ENCODE assay signal across 11 cellular contexts in the genomic region with DNA sequence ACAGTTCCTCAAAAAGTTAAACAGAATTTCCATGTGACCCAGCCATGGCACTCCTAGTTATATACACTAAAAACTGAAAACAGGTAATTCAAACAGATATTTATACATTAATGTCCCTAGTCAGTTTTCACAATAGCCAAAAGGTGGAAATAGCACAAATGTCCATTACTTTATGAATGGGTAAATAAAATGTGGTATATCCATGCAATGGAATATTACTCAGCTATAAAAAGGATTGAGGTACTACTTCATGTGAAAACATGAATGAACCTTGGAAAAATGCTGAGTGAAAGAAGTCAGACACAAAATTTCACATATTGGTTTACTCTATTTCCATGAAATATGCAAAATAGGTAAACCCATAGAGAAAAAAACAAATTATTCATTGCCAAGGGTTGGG.
"Had no signal": no experiment of that assay in that cellular context is flagged by ENCODE, and none has a peak within 500 bp of the region (broad histone marks: within the 10 kb centered on the region; RNA-seq: fewer than 3 reads in every experiment).

No MANE protein-coding gene starts in this region.

- DNase-seq: GM23248, GOT3, H7, H9, HCEC 1CT, HFFc6 had no signal

- ATAC-seq: GM23338, HCT116 had no signal

- H3K27ac ChIP-seq: GM23248 had no signal

- H3K4me1 Mint-ChIP-seq: GM23338 had no signal

- H3K4me1 ChIP-seq: HAP-1 had no signal

- H3K36me3 ChIP-seq: HAP-1 had no signal

- H2AFZ ChIP-seq: GM23248, GM23338 had no signal

- H3K4me3 ChIP-seq: GM23248, GM23338, HAP-1 had no signal

- FAIRE-seq: H1, H54 had no signal

- H3K9ac ChIP-seq: GM23248 had no signal

- H3K27ac Mint-ChIP-seq: GM23338, H9, HFFc6 had no signal

- H3K4me3 Mint-ChIP-seq: GM23338, H9, HFFc6 had no signal

- H3K9me3 ChIP-seq: HAP-1 had no signal

- H3K4me2 ChIP-seq: GM23338 had no signal
